ENCODE assay signal across 8 cellular contexts in genomic region chr7:75995052-75995471, GRCh38. TPM values are rescaled to one million over a fixed set of nuclear protein-coding genes. Genes with fewer than 3 reads are reported as not detected.
A peak's percentile ranks its signal among the peaks of the same experiment; 100 is the strongest.
DNase-seq lines count a peak whose midpoint lies in the region; ATAC-seq lines count a peak whose summit lies in the region.

No MANE protein-coding gene starts in this region.

- H3K27me3 Mint-ChIP-seq in IgD-negative memory B cell: no peaks in the 10 kb centered on the region
- H3K27me3 Mint-ChIP-seq in activated naive CD8-positive, alpha-beta T cell treated with anti-CD3 and anti-CD28 coated beads, Interleukin-2, amount 50 U/mL, for 24 hours: no peaks in the 10 kb centered on the region
- H3K27me3 Mint-ChIP-seq in stimulated activated naive B cell treated with anti-CD40 and anti-IgM and Interleukin-4, amounts not matched to agents 10 μg/mL and 1 μg/mL and 100 μg/mL, for 72 hours: no peaks in the 10 kb centered on the region

- DNase-seq in activated naive CD8-positive, alpha-beta T cell treated with anti-CD3 and anti-CD28 coated beads, Interleukin-2, amount 50 U/mL, for 24 hours: no peak
- peak; percentile 36 for DNase-seq in iPS-NIHi7 (ENCODE audit: extremely low spot score)
- no peak for DNase-seq in stimulated activated naive B cell treated with anti-CD40 and anti-IgM and Interleukin-4, amounts not matched to agents 10 μg/mL and 1 μg/mL and 100 μg/mL, for 72 hours
- DNase-seq in SW 1271 (lab: John Stamatoyannopoulos, UW): no peak

- H3K36me3 Mint-ChIP-seq in IgD-negative memory B cell: peaks cover 6% of the 10 kb centered on the region
- peaks cover 11% of the 10 kb centered on the region for H3K36me3 Mint-ChIP-seq in activated naive CD8-positive, alpha-beta T cell treated with anti-CD3 and anti-CD28 coated beads, Interleukin-2, amount 50 U/mL, for 24 hours (ENCODE audit: low read depth)
- peaks cover 34 to 46% of the 10 kb centered on the region in 2 donors for H3K36me3 Mint-ChIP-seq in stimulated activated naive B cell treated with anti-CD40 and anti-IgM and Interleukin-4, amounts not matched to agents 10 μg/mL and 1 μg/mL and 100 μg/mL, for 72 hours

- H3K4me3 Mint-ChIP-seq in IgD-negative memory B cell: peak overlapping the region; percentile 32 to 78 (median 68)
- H3K4me3 Mint-ChIP-seq in activated naive CD8-positive, alpha-beta T cell treated with anti-CD3 and anti-CD28 coated beads, Interleukin-2, amount 50 U/mL, for 24 hours: peak overlapping the region; percentile 65
- peak overlapping the region; percentile 82 to 83 for H3K4me3 Mint-ChIP-seq in stimulated activated naive B cell treated with anti-CD40 and anti-IgM and Interleukin-4, amounts not matched to agents 10 μg/mL and 1 μg/mL and 100 μg/mL, for 72 hours

- H3K9me3 Mint-ChIP-seq in IgD-negative memory B cell: no peaks in the 10 kb centered on the region
- no peaks in the 10 kb centered on the region for H3K9me3 Mint-ChIP-seq in activated naive CD8-positive, alpha-beta T cell treated with anti-CD3 and anti-CD28 coated beads, Interleukin-2, amount 50 U/mL, for 24 hours
- no peaks in the 10 kb centered on the region for H3K9me3 Mint-ChIP-seq in stimulated activated naive B cell treated with anti-CD40 and anti-IgM and Interleukin-4, amounts not matched to agents 10 μg/mL and 1 μg/mL and 100 μg/mL, for 72 hours

- H3K27ac Mint-ChIP-seq in IgD-negative memory B cell: peak overlapping the region in 1 of 3 donors; percentile 70
- peak overlapping the region; percentile 73 for H3K27ac Mint-ChIP-seq in activated naive CD8-positive, alpha-beta T cell treated with anti-CD3 and anti-CD28 coated beads, Interleukin-2, amount 50 U/mL, for 24 hours
- no peak overlapping the region for H3K27ac Mint-ChIP-seq in stimulated activated naive B cell treated with anti-CD40 and anti-IgM and Interleukin-4, amounts not matched to agents 10 μg/mL and 1 μg/mL and 100 μg/mL, for 72 hours

- peaks cover 7 to 21% (median 13%) of the 10 kb centered on the region in 3 donors for H3K4me1 Mint-ChIP-seq in IgD-negative memory B cell
- H3K4me1 Mint-ChIP-seq in activated naive CD8-positive, alpha-beta T cell treated with anti-CD3 and anti-CD28 coated beads, Interleukin-2, amount 50 U/mL, for 24 hours: peaks cover 16% of the 10 kb centered on the region
- peaks cover 30 to 51% of the 10 kb centered on the region in 2 donors for H3K4me1 Mint-ChIP-seq in stimulated activated naive B cell treated with anti-CD40 and anti-IgM and Interleukin-4, amounts not matched to agents 10 μg/mL and 1 μg/mL and 100 μg/mL, for 72 hours

- ATAC-seq in activated naive CD8-positive, alpha-beta T cell treated with anti-CD3 and anti-CD28 coated beads, Interleukin-2, amount 50 U/mL, for 24 hours: no peak
- no peak for ATAC-seq in stimulated activated naive B cell treated with anti-CD40 and anti-IgM and Interleukin-4, amounts not matched to agents 10 μg/mL and 1 μg/mL and 100 μg/mL, for 72 hours (replicated peaks)
- ATAC-seq in GM21526 (IDR thresholded peaks at IDR 0.05; ENCODE audit: low FRiP score, unreplicated experiment) (no peak), HG02840 (IDR thresholded peaks at IDR 0.05; ENCODE audit: low FRiP score, unreplicated experiment) (no peak), HG03135 (IDR thresholded peaks at IDR 0.05; ENCODE audit: unreplicated experiment) (no peak)

RNA-seq across cellular contexts. Expression of gene TMEM120A, which starts 0.7 kb away (rescaled TPM):
- 32.2 TPM for polyA plus RNA-seq in IgD-negative memory B cell

RNA-seq across cellular contexts. Expression of gene STYXL1, which starts 52.7 kb away (rescaled TPM):
- 63.2 TPM for polyA plus RNA-seq in IgD-negative memory B cell

RNA-seq across cellular contexts. Expression of gene MDH2, which starts 52.8 kb away (rescaled TPM):
- polyA plus RNA-seq in IgD-negative memory B cell: 177 TPM
